In genomic region chr22:40602231-40602630, GRCh38 we compare ENCODE assay signal across 25 cellular contexts. TPM values are rescaled to one million over a fixed set of nuclear protein-coding genes. Genes with fewer than 3 reads are reported as not detected.
DNase-seq lines count a peak whose midpoint lies in the region; ATAC-seq, FAIRE-seq and TF ChIP-seq lines count a peak whose summit lies in the region.
"Had no signal": no experiment of that assay in that cellular context is flagged by ENCODE, and none has a peak within 500 bp of the region (broad histone marks: within the 10 kb centered on the region; RNA-seq: fewer than 3 reads in every experiment).

No MANE protein-coding gene starts in this region.

- peaks cover 27 to 63% (median 48%) of the 10 kb centered on the region in 4 donors for H3K4me1 ChIP-seq in transverse colon

- intact Hi-C loops in left ventricle myocardium superior (cut with micrococcal nuclease): no loop called here
- intact Hi-C loops in Right ventricle myocardium inferior (cut with DNase I): no loop called here
- intact Hi-C loops in transverse colon (cut with DNase I; ENCODE audit: low total_unique reads): no loop called here

- H3K9me3 ChIP-seq in transverse colon: no peaks in the 10 kb centered on the region
- H3K9me3 ChIP-seq: psoas muscle had no signal

- ATAC-seq in left ventricle myocardium superior (peak; percentile 38), Right ventricle myocardium inferior (no peak), GM21367 (IDR thresholded peaks at IDR 0.05; ENCODE audit: unreplicated experiment) (no peak), HG02938 (IDR thresholded peaks at IDR 0.05; ENCODE audit: unreplicated experiment) (no peak)
- ATAC-seq: activated CD4-positive, alpha-beta T cell treated with anti-CD3 and anti-CD28 coated beads for 36 hours; activated naive CD8-positive, alpha-beta T cell treated with anti-CD3 and anti-CD28 coated beads, Interleukin-2, amount 50 U/mL, for 24 hours; activated T-helper 17 cell treated with anti-CD3 and anti-CD28 coated beads, Interleukin-2, amount 50 U/mL, for 72 hours; stimulated activated naive CD8-positive, alpha-beta T cell treated with anti-CD3 and anti-CD28 coated beads, Interleukin-15, amount 100 ng/mL, for 72 hours had no signal

- H3K4me3 Mint-ChIP-seq in mesothelial cell of epicardium: no peak overlapping the region
- H3K4me3 Mint-ChIP-seq: activated CD4-positive, alpha-beta T cell treated with anti-CD3 and anti-CD28 coated beads for 36 hours; activated naive CD8-positive, alpha-beta T cell treated with anti-CD3 and anti-CD28 coated beads, Interleukin-2, amount 50 U/mL, for 24 hours; activated T-helper 17 cell treated with anti-CD3 and anti-CD28 coated beads, Interleukin-2, amount 50 U/mL, for 72 hours; CD14-positive monocyte; neural crest cell; stimulated activated naive CD8-positive, alpha-beta T cell treated with anti-CD3 and anti-CD28 coated beads, Interleukin-15, amount 100 ng/mL, for 72 hours had no signal

- TF ChIP-seq POLR2A in transverse colon (IDR thresholded peaks at IDR 0.05): no peak

- H3K4me1 Mint-ChIP-seq in mesothelial cell of epicardium: peaks cover 66% of the 10 kb centered on the region

- DNase-seq in left ventricle myocardium superior (no peak), Right ventricle myocardium inferior (ENCODE audit: missing footprints) (no peak), bronchial epithelial cell (ENCODE audit: low read depth) (no peak), mesothelial cell of epicardium (ENCODE audit: low spot score in 2 of 2, unreplicated experiment in 2 of 2) (no peak), KBM-7 (no peak), transverse colon (no peak)
- DNase-seq: 8988T; activated CD4-positive, alpha-beta T cell treated with anti-CD3 and anti-CD28 coated beads for 36 hours; activated naive CD8-positive, alpha-beta T cell treated with anti-CD3 and anti-CD28 coated beads, Interleukin-2, amount 50 U/mL, for 24 hours; dermis blood vessel endothelial cell; NCI-H1417; NCI-H524 treated with DMSO at 0.1 percent for 48 hours; psoas muscle; SHP77 treated with DMSO at 0.1 percent for 48 hours; stimulated activated CD4-positive, alpha-beta T cell treated with anti-CD3 and anti-CD28 coated beads, Interleukin-4, amount 100 ng/mL, for 24 hours; stimulated activated naive CD8-positive, alpha-beta T cell treated with anti-CD3 and anti-CD28 coated beads, Interleukin-15, amount 100 ng/mL, for 72 hours had no signal

- H3K27me3 Mint-ChIP-seq in mesothelial cell of epicardium (ENCODE audit: low read depth): no peaks in the 10 kb centered on the region
- H3K27me3 Mint-ChIP-seq: activated CD4-positive, alpha-beta T cell treated with anti-CD3 and anti-CD28 coated beads for 36 hours; activated naive CD8-positive, alpha-beta T cell treated with anti-CD3 and anti-CD28 coated beads, Interleukin-2, amount 50 U/mL, for 24 hours; activated T-helper 17 cell treated with anti-CD3 and anti-CD28 coated beads, Interleukin-2, amount 50 U/mL, for 72 hours; stimulated activated naive CD8-positive, alpha-beta T cell treated with anti-CD3 and anti-CD28 coated beads, Interleukin-15, amount 100 ng/mL, for 72 hours had no signal

- in situ Hi-C loops in KBM-7 (cut with MboI; ENCODE audit: low pct_unique_long_range_greater_than_20kb, low sequenced_read_pairs) (no loop called here), transverse colon (cut with MboI; ENCODE audit: low pct_ligation_motif_present in 1 of 4, low pct_unique_long_range_greater_than_20kb in 1 of 4, low sequenced_read_pairs in 3 of 4) (no loop called here)

- TF ChIP-seq EP300 in transverse colon (IDR thresholded peaks at IDR 0.05; ENCODE audit: low read depth): no peak

- H3K36me3 Mint-ChIP-seq in mesothelial cell of epicardium: peaks cover 2% of the 10 kb centered on the region

- H3K27ac ChIP-seq in transverse colon: no peak overlapping the region

- 67 to 89% methylated on average over 1 of the region's 1 CpG for WGBS in transverse colon (ENCODE audit: low coverage in 1 of 2), 2 donors

- H3K36me3 ChIP-seq in bronchial epithelial cell (ENCODE audit: control insufficient read depth, insufficient read depth, low read length) (no peaks in the 10 kb centered on the region), transverse colon (no peaks in the 10 kb centered on the region)

- no peak overlapping the region for H3K4me3 ChIP-seq in bronchial epithelial cell (ENCODE audit: low read depth, low read length)
- H3K4me3 ChIP-seq in transverse colon: no peak overlapping the region
- H3K4me3 ChIP-seq: psoas muscle had no signal

- FAIRE-seq in bronchial epithelial cell (lab: Jason Lieb, UNC): peak; percentile 60
- FAIRE-seq: D721Med, endothelial cell of umbilical vein, GM18507, urothelium cell line had no signal

- H3K27me3 ChIP-seq in bronchial epithelial cell (ENCODE audit: control insufficient read depth, insufficient read depth, low read length): no peaks in the 10 kb centered on the region
- H3K27me3 ChIP-seq in transverse colon: no peaks in the 10 kb centered on the region

- no peaks in the 10 kb centered on the region for H3K9me3 Mint-ChIP-seq in mesothelial cell of epicardium
- H3K9me3 Mint-ChIP-seq: activated naive CD8-positive, alpha-beta T cell treated with anti-CD3 and anti-CD28 coated beads, Interleukin-2, amount 50 U/mL, for 24 hours; activated T-helper 17 cell treated with anti-CD3 and anti-CD28 coated beads, Interleukin-2, amount 50 U/mL, for 72 hours; CD14-positive monocyte; neural crest cell; stimulated activated naive CD8-positive, alpha-beta T cell treated with anti-CD3 and anti-CD28 coated beads, Interleukin-15, amount 100 ng/mL, for 72 hours had no signal

- H3K27ac Mint-ChIP-seq in mesothelial cell of epicardium: peak overlapping the region; percentile 88
- H3K27ac Mint-ChIP-seq: activated CD4-positive, alpha-beta T cell treated with anti-CD3 and anti-CD28 coated beads for 36 hours; activated naive CD8-positive, alpha-beta T cell treated with anti-CD3 and anti-CD28 coated beads, Interleukin-2, amount 50 U/mL, for 24 hours; stimulated activated naive CD8-positive, alpha-beta T cell treated with anti-CD3 and anti-CD28 coated beads, Interleukin-15, amount 100 ng/mL, for 72 hours had no signal

- TF ChIP-seq CTCF in bronchial epithelial cell (IDR thresholded peaks at IDR 0.05; ENCODE audit: insufficient read depth, low read length, severe bottlenecking): no peak
- no peak for TF ChIP-seq CTCF in mesothelial cell of epicardium (IDR thresholded peaks at IDR 0.05; ENCODE audit: unreplicated experiment)
- no peak for TF ChIP-seq CTCF in transverse colon (IDR thresholded peaks at IDR 0.05)

RNA-seq across cellular contexts. Expression of gene MRTFA, which starts 34.3 kb away (rescaled TPM):
- 32.5 TPM for total RNA-seq in left ventricle myocardium superior
- total RNA-seq in Right ventricle myocardium inferior: 26.7 TPM
- total RNA-seq in bronchial epithelial cell: 23.9 and 25.3 TPM in 2 replicates
- 105 to 109 TPM (median 108 TPM) in 3 replicates for total RNA-seq in mesothelial cell of epicardium
- total RNA-seq in transverse colon: 100 to 1,000 TPM in 2 of 4 donors, 10 to 100 TPM in 2; 46.0 to 408 (median 90.0) TPM
